8 cellular contexts compared by ENCODE assay signal in the genomic region with DNA sequence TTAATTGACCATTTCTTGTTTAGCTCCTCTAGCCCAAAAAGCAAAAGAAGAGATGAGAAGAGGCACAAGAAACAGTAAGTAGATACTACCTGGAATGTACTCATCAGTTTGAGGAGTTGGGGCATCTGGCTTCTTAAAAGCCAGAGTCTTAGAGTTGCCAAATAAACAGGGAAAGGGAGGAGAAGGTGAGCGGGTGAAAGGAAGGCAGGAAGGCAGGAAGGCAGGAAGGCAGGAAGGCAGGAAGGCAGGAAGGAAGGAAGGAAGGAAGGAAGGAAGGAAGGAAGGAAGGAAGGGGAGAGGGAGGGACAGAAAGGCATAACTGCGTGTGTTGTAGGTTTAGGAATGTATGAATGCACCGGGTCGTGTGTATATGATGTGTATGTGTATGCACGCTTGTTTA.
"Had no signal": no experiment of that assay in that cellular context is flagged by ENCODE, and none has a peak within 500 bp of the region (broad histone marks: within the 10 kb centered on the region; RNA-seq: fewer than 3 reads in every experiment).

No MANE protein-coding gene starts in this region.

- H3K27me3 Mint-ChIP-seq: IgD-negative memory B cell had no signal

- H3K27ac ChIP-seq: HL-60, KMS-11 had no signal

- H3K4me3 Mint-ChIP-seq: IgD-negative memory B cell had no signal

- DNase-seq: IMR-90, KBM-7, KG1 had no signal

- H3K4me1 Mint-ChIP-seq: IgD-negative memory B cell had no signal

- H3K4me3 ChIP-seq: K562 had no signal

- H3K9ac ChIP-seq: KMS-11 had no signal

- ATAC-seq: HepG2, K562 had no signal

- H3K27ac Mint-ChIP-seq: IgD-negative memory B cell had no signal

- H3K36me3 Mint-ChIP-seq: IgD-negative memory B cell had no signal
